Comparison of ENCODE assay signal across 13 cellular contexts in the genomic region with DNA sequence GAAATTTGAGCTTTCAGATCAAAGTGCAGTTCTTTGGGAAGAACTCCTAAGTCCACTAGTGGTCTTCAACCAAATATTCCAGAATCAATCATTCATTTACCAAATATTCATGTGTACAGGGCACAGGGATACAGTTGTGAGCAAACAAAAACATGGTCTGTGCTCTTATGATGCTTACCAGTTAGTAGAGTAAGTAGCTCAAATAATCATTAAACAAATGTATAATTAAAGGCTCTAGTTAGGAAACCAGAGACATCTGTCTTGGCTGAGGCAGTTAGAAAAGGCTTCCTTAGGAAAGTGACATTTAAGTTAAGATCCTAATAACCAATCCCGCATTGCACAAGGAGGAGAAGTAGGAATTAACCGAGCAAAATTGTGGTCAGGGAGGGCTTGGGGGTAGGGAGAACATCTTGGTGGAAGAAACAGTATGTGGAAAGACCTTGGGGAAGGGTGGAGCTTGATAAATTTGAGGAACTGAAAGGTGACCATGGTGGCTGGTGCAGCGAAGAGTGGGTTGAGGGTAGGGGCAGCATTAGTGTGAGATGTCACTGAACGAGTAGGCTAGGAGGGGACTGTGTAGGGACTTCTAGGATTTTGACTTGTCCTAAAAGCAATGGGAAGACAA. TPM values are rescaled to one million over a fixed set of nuclear protein-coding genes. Genes with fewer than 3 reads are reported as not detected.
DNase-seq lines count a peak whose midpoint lies in the region; ATAC-seq and TF ChIP-seq lines count a peak whose summit lies in the region.
"Had no signal": no experiment of that assay in that cellular context is flagged by ENCODE, and none has a peak within 500 bp of the region (broad histone marks: within the 10 kb centered on the region; RNA-seq: fewer than 3 reads in every experiment).

No MANE protein-coding gene starts in this region.

- DNase-seq in activated B cell treated with CpG ODN at 0.5 μM for 24 hours (no peak), NCI-H1436 (lab: John Stamatoyannopoulos, UW) (no peak), progenitor cell of endocrine pancreas (ENCODE audit: low spot score, unreplicated experiment) (no peak), HEK293T (ENCODE audit: extremely low spot score) (no peak), HK-2 (ENCODE audit: unreplicated experiment) (no peak)
- DNase-seq: COR-L47; NCI-H1105; ovary; PC-9; stimulated activated CD4-positive, alpha-beta T cell treated with anti-CD3 and anti-CD28 coated beads, Interleukin-4, amount 100 ng/mL, for 4 hours had no signal

- intact Hi-C loops in activated B cell treated with CpG ODN at 0.5 μM for 24 hours (cut with micrococcal nuclease), result loop anchor here (1.0 to 5.0 kb wide), 2 partner anchors 9 to 39 kb away; partner anchors contain the start of gene PEBP1

- H3K9me3 Mint-ChIP-seq in activated B cell treated with CpG ODN at 0.5 μM for 24 hours, result no peaks in the 10 kb centered on the region
- H3K9me3 Mint-ChIP-seq in progenitor cell of endocrine pancreas (ENCODE audit: low read depth), result no peaks in the 10 kb centered on the region

- H3K27ac Mint-ChIP-seq in activated B cell treated with CpG ODN at 0.5 μM for 24 hours, result peak overlapping the region; percentile 51
- H3K27ac Mint-ChIP-seq in progenitor cell of endocrine pancreas, result no peak overlapping the region

- CTCF ChIA-PET in activated B cell treated with CpG ODN at 0.5 μM for 24 hours (lab: Charles Lee), result interaction anchor here (0.9 to 3.5 kb wide), 4 partner anchors 8 to 201 kb away, joined by 3 to 18 read pairs (median 4); partner anchors contain the start of gene SUDS3
- CTCF ChIA-PET in HEK293T (lab: Yijun Ruan, JAX), result interaction anchor here (1.0 kb wide), 1 partner anchor 202 kb away, joined by 3 read pairs; no protein-coding TSS in a partner anchor

- H3K27me3 Mint-ChIP-seq in activated B cell treated with CpG ODN at 0.5 μM for 24 hours, result no peaks in the 10 kb centered on the region
- H3K27me3 Mint-ChIP-seq in progenitor cell of endocrine pancreas, result no peaks in the 10 kb centered on the region

- peaks cover 69% of the 10 kb centered on the region for H3K36me3 Mint-ChIP-seq in activated B cell treated with CpG ODN at 0.5 μM for 24 hours (ENCODE audit: low read depth)
- peaks cover 14% of the 10 kb centered on the region for H3K36me3 Mint-ChIP-seq in progenitor cell of endocrine pancreas (ENCODE audit: insufficient read depth)

- POLR2A ChIA-PET in activated B cell treated with CpG ODN at 0.5 μM for 24 hours (lab: Charles Lee), result interaction anchor here (1.0 to 1.9 kb wide), 2 partner anchors 21 to 200 kb away, joined by 4 to 5 read pairs; partner anchors contain the start of gene SUDS3
- POLR2A ChIA-PET in HEK293T (lab: Yijun Ruan, JAX), result no interaction called here

- no peak for TF ChIP-seq CTCF in activated B cell treated with CpG ODN at 0.5 μM for 24 hours (IDR thresholded peaks at IDR 0.05)
- TF ChIP-seq CTCF in progenitor cell of endocrine pancreas (IDR thresholded peaks at IDR 0.05; ENCODE audit: unreplicated experiment), result no peak

- ATAC-seq in GM18511 (IDR thresholded peaks at IDR 0.05; ENCODE audit: unreplicated experiment) (peak; percentile 87), GM21529 (IDR thresholded peaks at IDR 0.05; ENCODE audit: unreplicated experiment) (peak; percentile 85), HG03378 (IDR thresholded peaks at IDR 0.05; ENCODE audit: unreplicated experiment) (peak; percentile 74), activated B cell treated with CpG ODN at 0.5 μM for 24 hours (ENCODE audit: low read depth) (peak; percentile 95)

- H3K4me1 Mint-ChIP-seq in activated B cell treated with CpG ODN at 0.5 μM for 24 hours (peaks cover 13% of the 10 kb centered on the region), progenitor cell of endocrine pancreas (ENCODE audit: low read depth) (no peaks in the 10 kb centered on the region)

- H3K4me3 Mint-ChIP-seq in activated B cell treated with CpG ODN at 0.5 μM for 24 hours (peak overlapping the region; percentile 5), progenitor cell of endocrine pancreas (ENCODE audit: low read depth) (no peak overlapping the region)

TF ChIP-seq in HEK293T, 16 proteins besides CTCF, POLR2A, EP300 and RAD21:
- no peak for TF ChIP-seq NFRKB (IDR thresholded peaks at IDR 0.05)
- TF ChIP-seq ARNT (IDR thresholded peaks at IDR 0.05), result no peak
- TF ChIP-seq TARDBP (IDR thresholded peaks at IDR 0.05), result no peak
- TF ChIP-seq FOXA1 (IDR thresholded peaks at IDR 0.05), result no peak
- no peak for TF ChIP-seq L3MBTL2 (conservative IDR thresholded peaks at IDR 0.05)
- TF ChIP-seq CTBP1 (IDR thresholded peaks at IDR 0.05; ENCODE audit: borderline replicate concordance), result no peak
- TF ChIP-seq ELF4 (IDR thresholded peaks at IDR 0.05), result no peak
- no peak for TF ChIP-seq SUZ12 (IDR thresholded peaks at IDR 0.05)
- no peak for TF ChIP-seq BHLHE40 (IDR thresholded peaks at IDR 0.05; ENCODE audit: borderline replicate concordance)
- no peak for TF ChIP-seq HDGF (IDR thresholded peaks at IDR 0.05; ENCODE audit: borderline replicate concordance)
- no peak for TF ChIP-seq LEF1 (IDR thresholded peaks at IDR 0.05; ENCODE audit: borderline replicate concordance)
- no peak for TF ChIP-seq FOXM1 (IDR thresholded peaks at IDR 0.05; ENCODE audit: borderline replicate concordance)
- TF ChIP-seq SP1 (IDR thresholded peaks at IDR 0.05), result no peak

RNA-seq across cellular contexts. Expression of gene PEBP1, which starts 40.0 kb away (rescaled TPM):
- total RNA-seq in activated B cell treated with CpG ODN at 0.5 μM for 24 hours (102 and 114 TPM in 2 replicates), progenitor cell of endocrine pancreas (216 and 224 TPM in 2 replicates)
